In the genomic region with DNA sequence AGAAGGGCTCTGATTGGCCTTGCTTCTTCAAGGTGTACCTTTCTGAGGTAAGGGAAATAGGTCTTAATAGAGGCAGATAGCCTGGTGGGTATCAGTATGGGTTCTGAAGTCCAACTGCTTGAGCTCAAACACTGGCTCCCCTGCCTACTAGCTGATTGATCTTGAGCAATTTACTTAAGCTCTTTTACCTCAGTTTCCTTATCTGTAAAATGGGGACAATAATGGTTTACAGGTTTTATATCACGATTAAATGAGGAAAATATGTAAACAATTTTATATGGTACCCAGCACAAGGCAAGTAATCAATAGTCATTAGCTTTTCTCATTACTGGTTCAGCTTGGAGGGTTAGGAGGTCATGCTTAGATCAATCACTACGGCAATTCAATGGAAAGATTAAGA, we compare ENCODE assay signal across 34 cellular contexts.
"Had no signal": no experiment of that assay in that cellular context is flagged by ENCODE, and none has a peak within 500 bp of the region (broad histone marks: within the 10 kb centered on the region; RNA-seq: fewer than 3 reads in every experiment).

No MANE protein-coding gene starts in this region.

- H3K36me3 ChIP-seq: MG63 had no signal

- H3K4me3 ChIP-seq: MG63 had no signal

- DNase-seq: Karpas-422, Kasumi-1, MG63, MM.1S, MV-4-11, NCI-H1048, NCI-H1092, NCI-H1092 treated with DMSO at 0.1 percent for 48 hours, NCI-H1105, NCI-H1105 treated with DMSO at 0.1 percent for 48 hours, NCI-H1417 treated with DMSO at 0.1 percent for 48 hours, NCI-H1436, NCI-H1436 treated with DMSO at 0.1 percent for 48 hours, NCI-H1694, NCI-H1694 treated with DMSO at 0.1 percent for 48 hours, NCI-H187, NCI-H187 treated with DMSO at 0.1 percent for 48 hours, NCI-H1930, NCI-H2029, NCI-H2029 treated with DMSO at 0.1 percent for 48 hours, NCI-H2081, NCI-H2081 treated with DMSO at 0.1 percent for 48 hours, NCI-H2107, NCI-H2171, NCI-H2171 treated with DMSO at 0.1 percent for 48 hours, NCI-H2227 treated with DMSO at 0.1 percent for 48 hours, NCI-H226, NCI-H345, NCI-H446, NCI-H446 treated with DMSO at 0.1 percent for 48 hours, NCI-H510A, NCI-H510A treated with DMSO at 0.1 percent for 48 hours, NCI-H524, NCI-H524 treated with DMSO at 0.1 percent for 48 hours had no signal

- H3K27me3 ChIP-seq: MG63 had no signal

- H3K9me3 ChIP-seq: MG63 had no signal
